8 cellular contexts compared by ENCODE assay signal in genomic region chr1:1307908-1308755, GRCh38. TPM values are rescaled to one million over a fixed set of nuclear protein-coding genes. Genes with fewer than 3 reads are reported as not detected.
DNase-seq lines count a peak whose midpoint lies in the region; ATAC-seq and TF ChIP-seq lines count a peak whose summit lies in the region.

Gene ACAP3 (minus strand): TSS chr1:1307930. CDS start chr1:1307815, 115 bp downstream.
Gene PUSL1 (plus strand): TSS chr1:1308597. CDS start chr1:1308644, 47 bp downstream.

- H3K9me3 ChIP-seq in AG04450 (ENCODE audit: control insufficient read depth, insufficient read depth, low read length): no peaks in the 10 kb centered on the region; the same call in 1 of the 2 replicates

- POLR2A ChIA-PET in AG04450 (lab: Yijun Ruan, JAX): no interaction called here

- peak; percentile 86 for DNase-seq in AG04450 (ENCODE audit: low read depth, low spot score)
- DNase-seq in NCI-H460 (ENCODE audit: extremely low read depth, low read depth): peak; percentile 80
- peak; percentile 90 for DNase-seq in activated CD4-positive, CD25-positive, alpha-beta regulatory T cell treated with anti-CD3 and anti-CD28 coated beads, Interleukin-2, amount 50 U/mL, for 72 hours
- peak; percentile 84 for DNase-seq in cerebellar cortex (ENCODE audit: low spot score)
- DNase-seq in kidney glomerular epithelial cell (lab: John Stamatoyannopoulos, UW): peak; percentile 81
- peak; percentile 82 to 85 for DNase-seq in stimulated activated CD4-positive, alpha-beta T cell treated with anti-CD3 and anti-CD28 coated beads, Interleukin-15, amount 100 ng/mL, for 48 hours (ENCODE audit: low read depth in 2 of 2)

- ATAC-seq in HG03175 (IDR thresholded peaks at IDR 0.05; ENCODE audit: unreplicated experiment): peak; percentile 63

- in situ Hi-C loops in GM18951 (cut with MboI; ENCODE audit: low sequenced_read_pairs, unreplicated experiment): no loop called here

- CTCF ChIA-PET in AG04450 (lab: Charles Lee): no interaction called here

- H3K4me3 ChIP-seq in AG04450 (ENCODE audit: low read depth, low read length): peak within 1 kb of the TSS; percentile 72

- peak within 1 kb of the TSS; percentile 61 for H3K27ac ChIP-seq in AG04450 (ENCODE audit: low read depth, low read length)

- no peak for TF ChIP-seq CTCF in AG04450 (IDR thresholded peaks at IDR 0.05; ENCODE audit: low read depth, low read length)

- no peaks in the 10 kb centered on the region for H3K27me3 ChIP-seq in AG04450 (ENCODE audit: control insufficient read depth, insufficient read depth, low read length)

- TF ChIP-seq POLR2A in GM18951 (IDR thresholded peaks at IDR 0.05; ENCODE audit: extremely low read depth, insufficient read depth, insufficient read length): peak; percentile 59

RNA-seq across cellular contexts. Expression of gene ACAP3, which starts in this region (rescaled TPM):
- 17.5 and 24.8 TPM in 2 replicates for polyA plus RNA-seq in AG04450 (2011; rRNA removed)
- 16.3 and 24.9 TPM in 2 replicates for polyA minus RNA-seq in AG04450 (2011; rRNA and poly(A)+ RNA removed)
- 9.6 and 10.3 TPM in 2 replicates for total RNA-seq in NCI-H460 (2014; rRNA removed; shearing (Covaris generic))
- 249 and 468 TPM in 2 replicates for polyA plus RNA-seq in NCI-H460 (2014; cell fraction: nucleus; rRNA removed)

RNA-seq across cellular contexts. Expression of gene PUSL1, which starts in this region (rescaled TPM):
- polyA plus RNA-seq in AG04450 (2011; rRNA removed): 9.6 and 15.6 TPM in 2 replicates
- 4.9 and 6.8 TPM in 2 replicates for polyA minus RNA-seq in AG04450 (2011; rRNA and poly(A)+ RNA removed)
- total RNA-seq in NCI-H460 (2014; rRNA removed; shearing (Covaris generic)): 13.1 and 18.9 TPM in 2 replicates
- 49.9 and 52.0 TPM in 2 replicates for polyA plus RNA-seq in NCI-H460 (2014; cell fraction: nucleus; rRNA removed)

Comparison
In these comparisons a context has a peak if more than half of its experiments do, and no peak if none do; other contexts are left out.
1. Peak in every context shown above with its lines: DNase-seq, ATAC-seq, H3K4me3 ChIP-seq and H3K27ac ChIP-seq.